ENCODE assay signal across 9 cellular contexts in the genomic region with DNA sequence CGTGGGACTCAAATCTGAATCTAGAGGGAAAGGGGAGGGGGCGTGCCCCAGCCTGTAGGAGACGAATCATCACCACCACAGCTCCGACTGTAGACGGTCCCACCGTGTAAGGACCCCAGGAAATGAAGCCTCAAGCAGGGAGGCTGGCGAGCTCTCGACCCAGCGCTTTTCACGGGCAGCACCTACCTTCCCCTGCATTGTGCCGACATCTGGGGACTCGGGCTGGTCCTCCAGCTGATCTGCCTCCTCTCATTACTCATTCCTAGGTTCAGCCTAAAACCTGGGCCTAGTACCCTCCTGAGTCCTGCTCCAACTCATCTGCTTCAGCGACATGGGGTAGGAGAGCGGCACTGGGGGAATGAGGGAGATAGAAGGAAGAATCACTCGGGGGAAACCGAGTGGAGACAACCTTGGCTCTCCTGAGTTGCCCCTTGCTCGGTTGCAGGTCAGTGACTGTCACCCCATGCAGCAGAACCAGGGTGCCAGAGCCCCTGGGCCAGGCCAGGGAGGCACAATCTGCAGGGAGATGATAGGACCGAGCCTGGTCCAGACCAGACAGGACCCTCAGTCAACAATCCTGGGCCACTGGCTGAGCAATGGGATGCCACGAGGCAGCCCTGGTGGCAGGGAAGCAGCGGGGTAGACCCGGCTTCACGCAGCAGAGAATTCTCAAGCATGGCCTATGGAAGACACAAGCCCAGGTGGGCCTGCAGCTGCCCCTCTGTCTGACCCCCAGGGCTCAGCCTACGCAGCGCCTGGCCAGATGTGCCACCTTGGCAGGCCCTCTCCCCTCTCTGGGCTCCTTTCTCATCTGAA. TPM values are rescaled to one million over a fixed set of nuclear protein-coding genes. Genes with fewer than 3 reads are reported as not detected.
A peak's percentile ranks its signal among the peaks of the same experiment; 100 is the strongest.
DNase-seq lines count a peak whose midpoint lies in the region; ATAC-seq and TF ChIP-seq lines count a peak whose summit lies in the region.
"Had no signal": no experiment of that assay in that cellular context is flagged by ENCODE, and none has a peak within 500 bp of the region (broad histone marks: within the 10 kb centered on the region; RNA-seq: fewer than 3 reads in every experiment).

No MANE protein-coding gene starts in this region.

- H3K27me3 Mint-ChIP-seq in WTC11 (ENCODE audit: low read depth): no peaks in the 10 kb centered on the region

- ATAC-seq in WTC11: peak; percentile 0
- ATAC-seq in left cardiac atrium: no peak
- ATAC-seq in GM21717 (IDR thresholded peaks at IDR 0.05; ENCODE audit: unreplicated experiment): no peak
- ATAC-seq in HG03520 (IDR thresholded peaks at IDR 0.05; ENCODE audit: unreplicated experiment): no peak
- ATAC-seq in GM21576 (IDR thresholded peaks at IDR 0.05; ENCODE audit: unreplicated experiment): no peak

- H3K9me3 Mint-ChIP-seq in WTC11: no peaks in the 10 kb centered on the region

- CTCF ChIA-PET in WTC11 (lab: Charles Lee): interaction anchor here (7.5 kb wide), 1 partner anchor 18 kb away, joined by 92 read pairs; no protein-coding TSS in a partner anchor

- H3K9me3 ChIP-seq in ES-I3 (ENCODE audit: control insufficient read depth, insufficient read depth, low read length): no peaks in the 10 kb centered on the region

- POLR2A ChIA-PET in WTC11 (lab: Charles Lee): interaction anchor here (0.6 to 5.9 kb wide), 3 partner anchors 8 to 71 kb away, joined by 3 to 57 read pairs (median 7); no protein-coding TSS in a partner anchor

- peaks cover 83% of the 10 kb centered on the region for H3K4me1 Mint-ChIP-seq in WTC11

- no peak for DNase-seq in WTC11 (ENCODE audit: low spot score)
- peak; percentile 18 for DNase-seq in left cardiac atrium
- DNase-seq in retinal pigment epithelial cell (ENCODE audit: low read depth): no peak
- no peak for DNase-seq in RPMI8226

- no peaks in the 10 kb centered on the region for H3K36me3 ChIP-seq in ES-I3 (ENCODE audit: insufficient read depth, low read length)

- peak overlapping the region; percentile 9 for H3K4me3 ChIP-seq in retinal pigment epithelial cell (ENCODE audit: low read length)

- TF ChIP-seq CTCF in WTC11 (IDR thresholded peaks at IDR 0.05): no peak
- no peak for TF ChIP-seq CTCF in retinal pigment epithelial cell (conservative IDR thresholded peaks at IDR 0.05; ENCODE audit: low read depth, low read length)

- intact Hi-C loops in left cardiac atrium (cut with DNase I): loop anchor here (5.0 to 10.0 kb wide), 2 partner anchors 53 to 55 kb away; no protein-coding TSS in a partner anchor

- no peaks in the 10 kb centered on the region for H3K36me3 Mint-ChIP-seq in WTC11

- peak overlapping the region; percentile 44 for H3K9ac ChIP-seq in ES-I3 (ENCODE audit: low read depth, low read length)

- H3K27ac Mint-ChIP-seq in WTC11: peak overlapping the region; percentile 97

- peaks cover 70% of the 10 kb centered on the region for H3K4me1 ChIP-seq in ES-I3 (ENCODE audit: insufficient read depth, low read length)

- H3K4me3 Mint-ChIP-seq in WTC11: peak overlapping the region; percentile 65

TF ChIP-seq in WTC11, 78 proteins besides CTCF, POLR2A, EP300 and RAD21 (continues in another document):
- TF ChIP-seq, protein P1, sequence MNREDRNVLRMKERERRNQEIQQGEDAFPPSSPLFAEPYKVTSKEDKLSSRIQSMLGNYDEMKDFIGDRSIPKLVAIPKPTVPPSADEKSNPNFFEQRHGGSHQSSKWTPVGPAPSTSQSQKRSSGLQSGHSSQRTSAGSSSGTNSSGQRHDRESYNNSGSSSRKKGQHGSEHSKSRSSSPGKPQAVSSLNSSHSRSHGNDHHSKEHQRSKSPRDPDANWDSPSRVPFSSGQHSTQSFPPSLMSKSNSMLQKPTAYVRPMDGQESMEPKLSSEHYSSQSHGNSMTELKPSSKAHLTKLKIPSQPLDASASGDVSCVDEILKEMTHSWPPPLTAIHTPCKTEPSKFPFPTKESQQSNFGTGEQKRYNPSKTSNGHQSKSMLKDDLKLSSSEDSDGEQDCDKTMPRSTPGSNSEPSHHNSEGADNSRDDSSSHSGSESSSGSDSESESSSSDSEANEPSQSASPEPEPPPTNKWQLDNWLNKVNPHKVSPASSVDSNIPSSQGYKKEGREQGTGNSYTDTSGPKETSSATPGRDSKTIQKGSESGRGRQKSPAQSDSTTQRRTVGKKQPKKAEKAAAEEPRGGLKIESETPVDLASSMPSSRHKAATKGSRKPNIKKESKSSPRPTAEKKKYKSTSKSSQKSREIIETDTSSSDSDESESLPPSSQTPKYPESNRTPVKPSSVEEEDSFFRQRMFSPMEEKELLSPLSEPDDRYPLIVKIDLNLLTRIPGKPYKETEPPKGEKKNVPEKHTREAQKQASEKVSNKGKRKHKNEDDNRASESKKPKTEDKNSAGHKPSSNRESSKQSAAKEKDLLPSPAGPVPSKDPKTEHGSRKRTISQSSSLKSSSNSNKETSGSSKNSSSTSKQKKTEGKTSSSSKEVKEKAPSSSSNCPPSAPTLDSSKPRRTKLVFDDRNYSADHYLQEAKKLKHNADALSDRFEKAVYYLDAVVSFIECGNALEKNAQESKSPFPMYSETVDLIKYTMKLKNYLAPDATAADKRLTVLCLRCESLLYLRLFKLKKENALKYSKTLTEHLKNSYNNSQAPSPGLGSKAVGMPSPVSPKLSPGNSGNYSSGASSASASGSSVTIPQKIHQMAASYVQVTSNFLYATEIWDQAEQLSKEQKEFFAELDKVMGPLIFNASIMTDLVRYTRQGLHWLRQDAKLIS (CRISPR knock-in tag; IDR thresholded peaks at IDR 0.05; ENCODE audit: borderline replicate concordance): no peak
- TF ChIP-seq, protein P2, sequence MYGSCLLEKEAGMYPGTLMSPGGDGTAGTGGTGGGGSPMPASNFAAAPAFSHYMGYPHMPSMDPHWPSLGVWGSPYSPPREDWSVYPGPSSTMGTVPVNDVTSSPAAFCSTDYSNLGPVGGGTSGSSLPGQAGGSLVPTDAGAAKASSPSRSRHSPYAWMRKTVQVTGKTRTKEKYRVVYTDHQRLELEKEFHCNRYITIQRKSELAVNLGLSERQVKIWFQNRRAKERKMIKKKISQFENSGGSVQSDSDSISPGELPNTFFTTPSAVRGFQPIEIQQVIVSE (CRISPR knock-in tag; IDR thresholded peaks at IDR 0.05; ENCODE audit: borderline replicate concordance): no peak
- TF ChIP-seq, protein P3, sequence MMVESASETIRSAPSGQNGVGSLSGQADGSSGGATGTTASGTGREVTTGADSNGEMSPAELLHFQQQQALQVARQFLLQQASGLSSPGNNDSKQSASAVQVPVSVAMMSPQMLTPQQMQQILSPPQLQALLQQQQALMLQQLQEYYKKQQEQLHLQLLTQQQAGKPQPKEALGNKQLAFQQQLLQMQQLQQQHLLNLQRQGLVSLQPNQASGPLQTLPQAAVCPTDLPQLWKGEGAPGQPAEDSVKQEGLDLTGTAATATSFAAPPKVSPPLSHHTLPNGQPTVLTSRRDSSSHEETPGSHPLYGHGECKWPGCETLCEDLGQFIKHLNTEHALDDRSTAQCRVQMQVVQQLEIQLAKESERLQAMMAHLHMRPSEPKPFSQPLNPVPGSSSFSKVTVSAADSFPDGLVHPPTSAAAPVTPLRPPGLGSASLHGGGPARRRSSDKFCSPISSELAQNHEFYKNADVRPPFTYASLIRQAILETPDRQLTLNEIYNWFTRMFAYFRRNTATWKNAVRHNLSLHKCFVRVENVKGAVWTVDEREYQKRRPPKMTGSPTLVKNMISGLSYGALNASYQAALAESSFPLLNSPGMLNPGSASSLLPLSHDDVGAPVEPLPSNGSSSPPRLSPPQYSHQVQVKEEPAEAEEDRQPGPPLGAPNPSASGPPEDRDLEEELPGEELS (CRISPR knock-in tag; IDR thresholded peaks at IDR 0.05): no peak
- TF ChIP-seq, protein P4, sequence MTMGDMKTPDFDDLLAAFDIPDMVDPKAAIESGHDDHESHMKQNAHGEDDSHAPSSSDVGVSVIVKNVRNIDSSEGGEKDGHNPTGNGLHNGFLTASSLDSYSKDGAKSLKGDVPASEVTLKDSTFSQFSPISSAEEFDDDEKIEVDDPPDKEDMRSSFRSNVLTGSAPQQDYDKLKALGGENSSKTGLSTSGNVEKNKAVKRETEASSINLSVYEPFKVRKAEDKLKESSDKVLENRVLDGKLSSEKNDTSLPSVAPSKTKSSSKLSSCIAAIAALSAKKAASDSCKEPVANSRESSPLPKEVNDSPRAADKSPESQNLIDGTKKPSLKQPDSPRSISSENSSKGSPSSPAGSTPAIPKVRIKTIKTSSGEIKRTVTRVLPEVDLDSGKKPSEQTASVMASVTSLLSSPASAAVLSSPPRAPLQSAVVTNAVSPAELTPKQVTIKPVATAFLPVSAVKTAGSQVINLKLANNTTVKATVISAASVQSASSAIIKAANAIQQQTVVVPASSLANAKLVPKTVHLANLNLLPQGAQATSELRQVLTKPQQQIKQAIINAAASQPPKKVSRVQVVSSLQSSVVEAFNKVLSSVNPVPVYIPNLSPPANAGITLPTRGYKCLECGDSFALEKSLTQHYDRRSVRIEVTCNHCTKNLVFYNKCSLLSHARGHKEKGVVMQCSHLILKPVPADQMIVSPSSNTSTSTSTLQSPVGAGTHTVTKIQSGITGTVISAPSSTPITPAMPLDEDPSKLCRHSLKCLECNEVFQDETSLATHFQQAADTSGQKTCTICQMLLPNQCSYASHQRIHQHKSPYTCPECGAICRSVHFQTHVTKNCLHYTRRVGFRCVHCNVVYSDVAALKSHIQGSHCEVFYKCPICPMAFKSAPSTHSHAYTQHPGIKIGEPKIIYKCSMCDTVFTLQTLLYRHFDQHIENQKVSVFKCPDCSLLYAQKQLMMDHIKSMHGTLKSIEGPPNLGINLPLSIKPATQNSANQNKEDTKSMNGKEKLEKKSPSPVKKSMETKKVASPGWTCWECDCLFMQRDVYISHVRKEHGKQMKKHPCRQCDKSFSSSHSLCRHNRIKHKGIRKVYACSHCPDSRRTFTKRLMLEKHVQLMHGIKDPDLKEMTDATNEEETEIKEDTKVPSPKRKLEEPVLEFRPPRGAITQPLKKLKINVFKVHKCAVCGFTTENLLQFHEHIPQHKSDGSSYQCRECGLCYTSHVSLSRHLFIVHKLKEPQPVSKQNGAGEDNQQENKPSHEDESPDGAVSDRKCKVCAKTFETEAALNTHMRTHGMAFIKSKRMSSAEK (CRISPR knock-in tag; IDR thresholded peaks at IDR 0.05; ENCODE audit: borderline replicate concordance): 0 out of 2 replicates have a peak, but pooled peaks have one; percentile 29

RNA-seq across cellular contexts. Expression of a gene that starts 0.8 kb away (rescaled TPM):
- total RNA-seq in WTC11 (2021): 87.3 to 95.6 TPM (median 88.6 TPM) in 3 replicates
- total RNA-seq in left cardiac atrium: 10 to 100 TPM; 46.5 to 65.9 TPM
- total RNA-seq: T-helper 2 cell treated with Interferon-gamma antibody and Interleukin-4, amounts not matched to agents 100 ng/mL and 5 ng/mL, for 36 hours had no signal

RNA-seq across cellular contexts. Expression of a gene that starts 33.5 kb away (rescaled TPM):
- total RNA-seq in WTC11 (2021): 3.9 to 5.7 TPM (median 5.7 TPM) in 3 replicates
- total RNA-seq in left cardiac atrium: 1 to 10 TPM in 1 of 2 donors, under 1 TPM in 1; 0.39 to 1.4 TPM
- total RNA-seq: T-helper 2 cell treated with Interferon-gamma antibody and Interleukin-4, amounts not matched to agents 100 ng/mL and 5 ng/mL, for 36 hours had no signal

RNA-seq across cellular contexts. Expression of a gene that starts 45.3 kb away (rescaled TPM):
- 5.8 to 11.8 TPM (median 6.8 TPM) in 3 replicates for total RNA-seq in WTC11 (2021)
- total RNA-seq in left cardiac atrium: not detected
- total RNA-seq: T-helper 2 cell treated with Interferon-gamma antibody and Interleukin-4, amounts not matched to agents 100 ng/mL and 5 ng/mL, for 36 hours had no signal
